ENCODE assay signal across 8 cellular contexts in the genomic region with DNA sequence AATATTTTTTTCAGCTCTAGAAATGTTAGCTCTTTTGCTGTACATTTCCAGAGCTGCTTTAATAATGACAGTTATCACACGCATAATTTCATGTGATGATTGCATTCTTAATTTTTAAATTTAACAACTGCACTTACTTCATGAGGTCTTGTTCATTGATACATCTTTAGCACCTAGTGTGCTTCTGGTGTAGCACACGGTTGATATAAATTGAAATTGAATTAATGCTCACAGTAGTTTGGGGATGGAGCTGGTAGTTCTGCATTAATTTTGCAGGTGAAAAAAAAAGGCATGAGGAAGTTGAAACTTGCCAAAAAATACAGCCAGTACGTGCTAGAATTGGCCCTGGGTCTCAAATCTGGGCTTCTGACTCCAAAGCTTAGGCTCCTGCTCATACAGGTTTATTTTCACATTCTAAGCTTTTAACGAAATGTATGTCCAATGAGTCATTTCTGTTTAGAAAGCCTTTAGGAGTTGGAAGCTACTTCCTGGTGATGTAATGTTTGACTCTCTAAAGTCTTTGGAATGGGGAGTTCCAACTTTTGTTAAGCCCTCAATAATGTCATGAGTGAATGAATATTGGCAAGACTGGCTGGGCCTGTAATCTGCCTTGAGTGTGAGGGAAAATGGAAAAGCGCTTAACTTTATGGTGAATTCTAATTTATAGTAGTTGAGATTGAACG. TPM values are rescaled to one million over a fixed set of nuclear protein-coding genes. Genes with fewer than 3 reads are reported as not detected.
DNase-seq lines count a peak whose midpoint lies in the region; ATAC-seq and TF ChIP-seq lines count a peak whose summit lies in the region.

No MANE protein-coding gene starts in this region.

- TF ChIP-seq CTCF in Peyer's patch (IDR thresholded peaks at IDR 0.05) = no peak

- H3K4me3 ChIP-seq in Peyer's patch = peak overlapping the region in 1 of 4 donors; percentile 16

- ATAC-seq in esophagus mucosa = peak; percentile 89
- no peak for ATAC-seq in GM21447 (IDR thresholded peaks at IDR 0.05; ENCODE audit: unreplicated experiment)

- DNase-seq in EL (peak; percentile 95), Peyer's patch (no peak), non-pigmented ciliary epithelial cell (ENCODE audit: low read depth) (peak; percentile 88), NCI-H345 treated with DMSO at 0.1 percent for 48 hours (lab: John Stamatoyannopoulos, UW; ENCODE audit: unreplicated experiment) (no peak)
- no peak for DNase-seq in stimulated activated CD8-positive, alpha-beta memory T cell treated with anti-CD3 and anti-CD28 coated beads, Interleukin-4, amount 100 ng/mL, for 48 hours
- DNase-seq in central memory CD4-positive, alpha-beta T cell = no peak

- H3K27ac ChIP-seq in Peyer's patch = peak overlapping the region; percentile 1 to 71 (median 30)

- no peaks in the 10 kb centered on the region for H3K27me3 ChIP-seq in Peyer's patch

- TF ChIP-seq POLR2A in Peyer's patch (IDR thresholded peaks at IDR 0.05) = no peak

- H3K36me3 ChIP-seq in Peyer's patch = peaks cover 0 to 28% (median 0%) of the 10 kb centered on the region in 3 donors

- no peaks in the 10 kb centered on the region for H3K9me3 ChIP-seq in Peyer's patch

- H3K4me1 ChIP-seq in Peyer's patch = peaks cover 4 to 60% (median 17%) of the 10 kb centered on the region in 4 donors

RNA-seq across cellular contexts. Expression of a gene that starts 10.9 kb away (rescaled TPM):
- 100 to 1,000 TPM; 104 to 201 (median 186) TPM for total RNA-seq in Peyer's patch
- total RNA-seq in esophagus mucosa = 373 TPM

RNA-seq across cellular contexts. Expression of a gene that starts 36.5 kb away (rescaled TPM):
- total RNA-seq in Peyer's patch = 1 to 10 TPM; 2.5 to 7.5 (median 6.2) TPM
- total RNA-seq in esophagus mucosa = 20.0 TPM

Comparison
In these comparisons a context has a peak if more than half of its experiments do, and no peak if none do; other contexts are left out.
1. DNase-seq: peak in EL (single experiment) and non-pigmented ciliary epithelial cell (single experiment); none in Peyer's patch (0 of 3), NCI-H345 treated with DMSO at 0.1 percent for 48 hours (single experiment), stimulated activated CD8-positive, alpha-beta memory T cell treated with anti-CD3 and anti-CD28 coated beads, Interleukin-4, amount 100 ng/mL, for 48 hours (single experiment) and central memory CD4-positive, alpha-beta T cell (single experiment).